ENCODE assay signal across 22 cellular contexts in the genomic region with DNA sequence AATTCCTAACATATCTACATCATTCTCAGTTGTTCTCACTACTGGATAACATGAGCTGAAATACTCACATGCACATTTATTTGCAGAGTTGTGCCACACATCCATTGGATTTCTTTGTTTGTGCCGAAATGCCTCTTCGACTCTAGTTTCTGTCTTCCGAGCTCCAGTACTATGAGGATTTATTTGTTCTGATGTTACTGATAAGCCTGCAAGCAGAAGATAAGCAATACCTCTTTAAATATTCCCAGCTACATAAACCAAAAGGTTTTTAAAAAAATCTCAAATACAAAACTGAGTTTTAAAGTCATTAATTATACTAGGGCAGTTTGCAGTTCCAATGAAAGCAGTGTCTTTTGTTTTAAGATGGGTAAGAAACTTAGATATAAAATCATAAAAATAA.
"Had no signal": no experiment of that assay in that cellular context is flagged by ENCODE, and none has a peak within 500 bp of the region (broad histone marks: within the 10 kb centered on the region; RNA-seq: fewer than 3 reads in every experiment).

No MANE protein-coding gene starts in this region.

- H3K27ac ChIP-seq: body of pancreas had no signal

- H3K27me3 ChIP-seq: adrenal gland, body of pancreas had no signal

- H3K4me3 ChIP-seq: adrenal gland, body of pancreas had no signal

- H3K4me1 ChIP-seq: body of pancreas had no signal

- FAIRE-seq: bronchial epithelial cell, RCC 7860 had no signal

- H3K36me3 ChIP-seq: adrenal gland had no signal

- ATAC-seq: activated T-cell treated with anti-CD3 and anti-CD28 coated beads, Interleukin-2, amount 50 U/mL, for 72 hours; body of pancreas; WTC11 had no signal

- H3K9me3 ChIP-seq: adrenal gland, body of pancreas had no signal

- DNase-seq: activated CD4-positive, alpha-beta T cell treated with anti-CD3 and anti-CD28 coated beads for 1 hour; activated CD4-positive, alpha-beta T cell treated with anti-CD3 and anti-CD28 coated beads, Interleukin-2, amount 10 ng/mL, durations not matched to agents 24 days and 14 days; activated CD4-positive, alpha-beta T cell treated with anti-CD3 and anti-CD28 coated beads, Interleukin-2, amount 50 U/mL, for 48 hours; activated CD8-positive, alpha-beta memory T cell treated with anti-CD3 and anti-CD28 coated beads, Interleukin-2, amount 50 U/mL, for 4 hours; activated naive CD4-positive, alpha-beta T cell treated with anti-CD3 and anti-CD28 coated beads, Interleukin-2, amount 50 U/mL, for 16 hours; activated naive CD8-positive, alpha-beta T cell treated with anti-CD3 and anti-CD28 coated beads, Interleukin-2, amount 10 ng/mL, durations not matched to agents 7 days and 5 days; activated T-cell treated with anti-CD3 and anti-CD28 coated beads, Interleukin-2, amount 50 U/mL, for 72 hours; adrenal gland; aorta; body of pancreas; central memory CD4-positive, alpha-beta T cell; Kasumi-1; NCI-H1048; NCI-H146; NCI-H187 treated with DMSO at 0.1 percent for 48 hours; NCI-H2081 treated with DMSO at 0.1 percent for 48 hours; NCI-H446; NCI-H524; SHP77 treated with DMSO at 0.1 percent for 48 hours had no signal
